ENCODE assay signal across 2 cellular contexts in the genomic region with DNA sequence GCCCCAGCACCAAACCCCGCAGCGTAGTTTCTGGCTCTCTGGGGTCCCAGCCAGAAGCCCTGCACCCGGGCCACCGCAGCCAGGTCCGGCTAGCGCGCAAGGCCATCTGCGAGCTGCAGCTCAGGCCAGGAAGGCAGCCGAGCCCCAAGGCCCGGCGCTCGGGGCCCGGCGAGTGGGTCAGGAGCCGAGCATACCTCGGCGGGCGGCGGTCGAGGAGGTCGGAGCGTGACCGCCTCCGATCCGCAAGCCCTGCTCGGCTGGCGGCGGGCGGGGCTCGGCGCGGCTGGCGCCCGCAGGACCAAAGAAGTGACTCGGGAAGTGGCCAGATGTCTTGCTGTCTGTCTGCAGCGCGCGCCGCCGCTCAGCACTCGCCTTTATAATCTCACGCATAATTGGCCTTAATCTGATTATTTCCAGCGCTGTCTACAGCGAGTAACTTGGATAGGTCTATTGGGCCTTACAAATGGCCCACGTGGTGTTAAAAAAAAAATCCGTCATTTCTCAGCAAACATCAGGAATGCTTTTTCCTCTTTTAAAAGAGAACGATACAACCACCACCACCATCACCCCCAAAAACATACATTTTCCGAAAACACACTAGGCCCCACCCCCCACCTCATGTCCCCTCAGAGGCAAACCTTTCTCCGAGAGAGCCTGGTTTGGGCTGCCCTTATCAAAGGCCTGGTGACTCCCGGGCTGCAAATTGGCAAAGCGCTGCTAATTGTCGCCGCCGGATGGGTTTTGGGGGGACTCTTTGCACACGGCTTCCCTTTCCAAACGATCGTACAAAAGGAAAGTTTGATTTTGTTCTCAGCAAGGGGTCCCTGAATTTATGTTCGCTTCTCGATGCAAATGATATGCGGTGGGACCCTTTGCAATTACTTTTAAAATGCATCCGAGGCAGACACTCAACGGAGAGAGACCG.
TF ChIP-seq lines count a peak whose summit lies in the region.

Gene DRGX, minus strand, starts transcription at position 349 of the 925 bp plus-strand sequence. CDS start 649 bp downstream, outside the sequence.

TF ChIP-seq in neural cell, 6 proteins besides CTCF, POLR2A, EP300 and RAD21:
- peak; percentile 86 for TF ChIP-seq EZH2 (IDR thresholded peaks at IDR 0.05; ENCODE audit: borderline replicate concordance, insufficient read depth, low read length, poor library complexity, severe bottlenecking)
- TF ChIP-seq SMC3 (conservative IDR thresholded peaks at IDR 0.05; ENCODE audit: poor library complexity) = no peak
- TF ChIP-seq POLR2AphosphoS5 (IDR thresholded peaks at IDR 0.05) = peak; percentile 12
TF ChIP-seq in neural cell: peak in this region for 2.

TF ChIP-seq in HepG2, 621 proteins besides CTCF, POLR2A, EP300 and RAD21:
- TF ChIP-seq, protein P1, sequence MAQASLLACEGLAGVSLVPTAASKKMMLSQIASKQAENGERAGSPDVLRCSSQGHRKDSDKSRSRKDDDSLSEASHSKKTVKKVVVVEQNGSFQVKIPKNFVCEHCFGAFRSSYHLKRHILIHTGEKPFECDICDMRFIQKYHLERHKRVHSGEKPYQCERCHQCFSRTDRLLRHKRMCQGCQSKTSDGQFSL (CRISPR knock-in tag; IDR thresholded peaks at IDR 0.05) = no peak
- no peak for TF ChIP-seq STAT5B (CRISPR knock-in tag; IDR thresholded peaks at IDR 0.05)
- TF ChIP-seq ZNF513 (CRISPR knock-in tag; conservative IDR thresholded peaks at IDR 0.05) = no peak
- TF ChIP-seq, protein P2, sequence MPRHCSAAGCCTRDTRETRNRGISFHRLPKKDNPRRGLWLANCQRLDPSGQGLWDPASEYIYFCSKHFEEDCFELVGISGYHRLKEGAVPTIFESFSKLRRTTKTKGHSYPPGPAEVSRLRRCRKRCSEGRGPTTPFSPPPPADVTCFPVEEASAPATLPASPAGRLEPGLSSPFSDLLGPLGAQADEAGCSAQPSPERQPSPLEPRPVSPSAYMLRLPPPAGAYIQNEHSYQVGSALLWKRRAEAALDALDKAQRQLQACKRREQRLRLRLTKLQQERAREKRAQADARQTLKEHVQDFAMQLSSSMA (CRISPR knock-in tag; IDR thresholded peaks at IDR 0.05) = no peak
- no peak for TF ChIP-seq DMAP1 (CRISPR knock-in tag; IDR thresholded peaks at IDR 0.05)
- no peak for TF ChIP-seq ARID4A (CRISPR knock-in tag; IDR thresholded peaks at IDR 0.05; ENCODE audit: borderline replicate concordance)
- TF ChIP-seq ZNF713 (CRISPR knock-in tag; IDR thresholded peaks at IDR 0.05) = no peak
- no peak for TF ChIP-seq PPARG (CRISPR knock-in tag; conservative IDR thresholded peaks at IDR 0.05)
- TF ChIP-seq HMG20B (CRISPR knock-in tag; conservative IDR thresholded peaks at IDR 0.05) = no peak
- no peak for TF ChIP-seq ZFP36 (IDR thresholded peaks at IDR 0.05; ENCODE audit: borderline replicate concordance, low read depth, low read length, partially characterized antibody)
- TF ChIP-seq ZNF121 (CRISPR knock-in tag; IDR thresholded peaks at IDR 0.05) = no peak
- no peak for TF ChIP-seq PCBP1 (IDR thresholded peaks at IDR 0.05; ENCODE audit: borderline replicate concordance, low read depth, low read length)
- TF ChIP-seq KAT7 (CRISPR knock-in tag; IDR thresholded peaks at IDR 0.05; ENCODE audit: borderline replicate concordance) = no peak
- TF ChIP-seq ZNF776 (CRISPR knock-in tag; IDR thresholded peaks at IDR 0.05) = no peak
- no peak for TF ChIP-seq HNRNPUL1 (IDR thresholded peaks at IDR 0.05; ENCODE audit: low read depth, low read length)
- TF ChIP-seq, protein P3, sequence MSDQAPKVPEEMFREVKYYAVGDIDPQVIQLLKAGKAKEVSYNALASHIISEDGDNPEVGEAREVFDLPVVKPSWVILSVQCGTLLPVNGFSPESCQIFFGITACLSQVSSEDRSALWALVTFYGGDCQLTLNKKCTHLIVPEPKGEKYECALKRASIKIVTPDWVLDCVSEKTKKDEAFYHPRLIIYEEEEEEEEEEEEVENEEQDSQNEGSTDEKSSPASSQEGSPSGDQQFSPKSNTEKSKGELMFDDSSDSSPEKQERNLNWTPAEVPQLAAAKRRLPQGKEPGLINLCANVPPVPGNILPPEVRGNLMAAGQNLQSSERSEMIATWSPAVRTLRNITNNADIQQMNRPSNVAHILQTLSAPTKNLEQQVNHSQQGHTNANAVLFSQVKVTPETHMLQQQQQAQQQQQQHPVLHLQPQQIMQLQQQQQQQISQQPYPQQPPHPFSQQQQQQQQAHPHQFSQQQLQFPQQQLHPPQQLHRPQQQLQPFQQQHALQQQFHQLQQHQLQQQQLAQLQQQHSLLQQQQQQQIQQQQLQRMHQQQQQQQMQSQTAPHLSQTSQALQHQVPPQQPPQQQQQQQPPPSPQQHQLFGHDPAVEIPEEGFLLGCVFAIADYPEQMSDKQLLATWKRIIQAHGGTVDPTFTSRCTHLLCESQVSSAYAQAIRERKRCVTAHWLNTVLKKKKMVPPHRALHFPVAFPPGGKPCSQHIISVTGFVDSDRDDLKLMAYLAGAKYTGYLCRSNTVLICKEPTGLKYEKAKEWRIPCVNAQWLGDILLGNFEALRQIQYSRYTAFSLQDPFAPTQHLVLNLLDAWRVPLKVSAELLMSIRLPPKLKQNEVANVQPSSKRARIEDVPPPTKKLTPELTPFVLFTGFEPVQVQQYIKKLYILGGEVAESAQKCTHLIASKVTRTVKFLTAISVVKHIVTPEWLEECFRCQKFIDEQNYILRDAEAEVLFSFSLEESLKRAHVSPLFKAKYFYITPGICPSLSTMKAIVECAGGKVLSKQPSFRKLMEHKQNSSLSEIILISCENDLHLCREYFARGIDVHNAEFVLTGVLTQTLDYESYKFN (CRISPR knock-in tag; conservative IDR thresholded peaks at IDR 0.05) = no peak
TF ChIP-seq in HepG2: peak in this region for 0.
